In genomic region chr11:79484872-79485271, GRCh38 we compare ENCODE assay signal across 8 cellular contexts. TPM values are rescaled to one million over a fixed set of nuclear protein-coding genes. Genes with fewer than 3 reads are reported as not detected.
"Had no signal": no experiment of that assay in that cellular context is flagged by ENCODE, and none has a peak within 500 bp of the region (broad histone marks: within the 10 kb centered on the region; RNA-seq: fewer than 3 reads in every experiment).

No MANE protein-coding gene starts in this region.

- H3K36me3 Mint-ChIP-seq: IgD-negative memory B cell had no signal

- DNase-seq: H7, HFFc6, KG1 had no signal

- H3K36me3 ChIP-seq: HAP-1 had no signal

- H3K4me3 Mint-ChIP-seq: GM23338, HFFc6, IgD-negative memory B cell had no signal

- H3K4me3 ChIP-seq: GM23338, HAP-1 had no signal

- ATAC-seq: HCT116 had no signal

- H3K9me3 Mint-ChIP-seq: GM23338, HFFc6, IgD-negative memory B cell had no signal

- H3K27ac Mint-ChIP-seq: GM23338, HFFc6, IgD-negative memory B cell had no signal

- H3K27ac ChIP-seq: HL-60 had no signal

- H3K9me3 ChIP-seq: HAP-1 had no signal

- H3K4me1 ChIP-seq: HAP-1 had no signal

- H3K27me3 Mint-ChIP-seq: IgD-negative memory B cell had no signal

RNA-seq across cellular contexts. Expression of gene TENM4, which starts 44.0 kb away (rescaled TPM):
- polyA plus RNA-seq: IgD-negative memory B cell had no signal
